ENCODE assay signal across 8 cellular contexts in the genomic region with DNA sequence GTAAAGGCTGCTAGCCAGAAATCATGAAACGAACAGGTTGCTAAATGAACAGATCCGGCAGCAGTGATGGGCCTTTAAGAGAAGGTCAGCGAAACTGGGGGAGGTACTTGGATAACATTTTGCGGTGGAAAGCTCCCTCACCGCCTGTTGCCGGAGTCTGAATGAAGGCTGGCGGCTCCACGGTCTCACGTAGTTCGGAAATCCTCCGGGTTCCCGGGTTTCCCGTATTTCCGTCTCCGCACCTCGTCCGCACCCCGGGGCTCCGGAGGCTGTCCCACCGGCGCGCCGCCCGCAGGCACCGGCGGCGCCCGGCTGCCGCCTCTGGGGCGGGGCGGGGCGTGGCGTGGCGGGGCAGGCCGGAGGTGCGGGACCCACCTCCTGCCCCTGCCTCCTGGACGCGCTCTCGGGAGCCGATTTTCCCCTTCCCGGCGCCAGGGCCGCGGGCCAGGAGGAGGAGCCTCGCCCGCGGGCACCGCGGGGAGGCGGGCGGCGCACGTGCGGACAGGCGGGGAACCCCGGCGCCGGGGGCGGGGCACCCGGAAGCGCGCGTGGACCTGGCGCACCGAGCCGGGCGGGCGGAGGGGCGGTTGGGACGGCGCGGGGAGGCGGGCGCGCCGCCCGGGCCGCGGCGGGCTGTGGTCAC. TPM values are rescaled to one million over a fixed set of nuclear protein-coding genes. Genes with fewer than 3 reads are reported as not detected.
A peak's percentile ranks its signal among the peaks of the same experiment; 100 is the strongest.
DNase-seq lines count a peak whose midpoint lies in the region; ATAC-seq and TF ChIP-seq lines count a peak whose summit lies in the region.

A gene with protein sequence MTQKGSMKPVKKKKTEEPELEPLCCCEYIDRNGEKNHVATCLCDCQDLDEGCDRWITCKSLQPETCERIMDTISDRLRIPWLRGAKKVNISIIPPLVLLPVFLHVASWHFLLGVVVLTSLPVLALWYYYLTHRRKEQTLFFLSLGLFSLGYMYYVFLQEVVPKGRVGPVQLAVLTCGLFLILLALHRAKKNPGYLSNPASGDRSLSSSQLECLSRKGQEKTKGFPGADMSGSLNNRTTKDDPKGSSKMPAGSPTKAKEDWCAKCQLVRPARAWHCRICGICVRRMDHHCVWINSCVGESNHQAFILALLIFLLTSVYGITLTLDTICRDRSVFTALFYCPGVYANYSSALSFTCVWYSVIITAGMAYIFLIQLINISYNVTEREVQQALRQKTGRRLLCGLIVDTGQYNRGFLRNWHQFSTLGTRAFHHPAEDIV (plus strand): TSS at position 642 of the 643 bp plus-strand sequence. CDS start 790 bp downstream, outside the sequence.

- H3K27ac ChIP-seq in DND-41 (ENCODE audit: low read length) = no peak within 1 kb of the TSS
- no peak within 1 kb of the TSS; the same call in 1 of the 2 replicates for H3K27ac ChIP-seq in KMS-11
- no peak within 1 kb of the TSS for H3K27ac ChIP-seq in foreskin keratinocyte
- H3K27ac ChIP-seq in neuronal stem cell (replicated peaks; ENCODE audit: low read length) = no peak within 1 kb of the TSS
- H3K27ac ChIP-seq in subcutaneous abdominal adipose tissue (ENCODE audit: low read depth, low read length) = no peak within 1 kb of the TSS

- peak; percentile 68 for DNase-seq in DND-41
- DNase-seq in RPMI7951 (ENCODE audit: low read depth) = peak; percentile 64
- DNase-seq in activated effector memory CD4-positive, alpha-beta T cell treated with anti-CD3 and anti-CD28 coated beads, Interleukin-2, amount 50 U/mL, for 16 hours = peak; percentile 90
- DNase-seq in foreskin keratinocyte = peak in 1 of 2 donors; percentile 36
- peak; percentile 30 for DNase-seq in neuronal stem cell (ENCODE audit: low spot score)

- H3K27me3 ChIP-seq in DND-41 (ENCODE audit: insufficient read depth, low read length, poor library complexity) = peaks cover 4% of the 10 kb centered on the region
- H3K27me3 ChIP-seq in KMS-11 (ENCODE audit: insufficient read depth, low read depth) = no peaks in the 10 kb centered on the region
- H3K27me3 ChIP-seq in foreskin keratinocyte = peaks cover 17% of the 10 kb centered on the region
- H3K27me3 ChIP-seq in neuronal stem cell (ENCODE audit: control insufficient read depth in 3 of 3, insufficient read depth in 3 of 3, low read depth in 1 of 3, low read length in 3 of 3) = peaks cover 0 to 29% (median 17%) of the 10 kb centered on the region in 3 experiments
- H3K27me3 ChIP-seq in subcutaneous abdominal adipose tissue (ENCODE audit: control insufficient read depth in 5 of 5, insufficient read depth in 4 of 5, low read length in 5 of 5) = peaks cover 0 to under 1% (median 0%) of the 10 kb centered on the region in 5 donors

- peak within 1 kb of the TSS; percentile 26 for H2BK5ac ChIP-seq in neuronal stem cell (ENCODE audit: low read length)

- no peak within 1 kb of the TSS for H2BK15ac ChIP-seq in neuronal stem cell (ENCODE audit: low read length)

- H3K14ac ChIP-seq in neuronal stem cell (ENCODE audit: low read length) = no peak within 1 kb of the TSS

- H3K36me3 ChIP-seq in DND-41 (ENCODE audit: insufficient read depth, low read length) (no peaks in the 10 kb centered on the region), KMS-11 (ENCODE audit: insufficient read depth) (no peaks in the 10 kb centered on the region), neuronal stem cell (replicated peaks in 1 of 2; ENCODE audit: control insufficient read depth in 2 of 2, insufficient read depth in 2 of 2, low read length in 2 of 2) (no peaks in the 10 kb centered on the region), subcutaneous abdominal adipose tissue (ENCODE audit: control insufficient read depth in 5 of 5, insufficient read depth in 5 of 5, low read length in 5 of 5) (no peaks in the 10 kb centered on the region)

- H3K79me1 ChIP-seq in neuronal stem cell (ENCODE audit: low read depth, low read length) = no peaks in the 10 kb centered on the region

- H3K23ac ChIP-seq in neuronal stem cell (ENCODE audit: low read depth, low read length, poor library complexity) = peak within 1 kb of the TSS; percentile 20

- H2AFZ ChIP-seq in DND-41 (ENCODE audit: low read depth, low read length) (peak within 1 kb of the TSS; percentile 76), KMS-11 (ENCODE audit: low read depth) (peak within 1 kb of the TSS; percentile 88), neuronal stem cell (ENCODE audit: low read length) (peak within 1 kb of the TSS; percentile 91)

- TF ChIP-seq CTCF in DND-41 (IDR thresholded peaks at IDR 0.05; ENCODE audit: borderline replicate concordance, extremely low read depth, low read length, poor library complexity, severe bottlenecking) (no peak), KMS-11 (conservative IDR thresholded peaks at IDR 0.05; ENCODE audit: low read depth, low read length) (no peak), foreskin keratinocyte (conservative IDR thresholded peaks at IDR 0.05) (no peak)

- peak within 1 kb of the TSS; percentile 99 for H3K4me2 ChIP-seq in DND-41 (ENCODE audit: insufficient read depth, low read length)
- H3K4me2 ChIP-seq in KMS-11 = peak within 1 kb of the TSS; percentile 71
- H3K4me2 ChIP-seq in neuronal stem cell (ENCODE audit: insufficient read depth, low read length, poor library complexity, severe bottlenecking) = peak within 1 kb of the TSS; percentile 98

- H3K9me3 ChIP-seq in DND-41 (ENCODE audit: insufficient read depth, low read length, severe bottlenecking) = no peaks in the 10 kb centered on the region
- no peaks in the 10 kb centered on the region for H3K9me3 ChIP-seq in neuronal stem cell (replicated peaks in 1 of 2; ENCODE audit: control insufficient read depth in 2 of 2, insufficient read depth in 1 of 2, low read depth in 1 of 2, low read length in 2 of 2)
- no peaks in the 10 kb centered on the region for H3K9me3 ChIP-seq in subcutaneous abdominal adipose tissue (ENCODE audit: control insufficient read depth in 5 of 5, low read length in 5 of 5)

- no peak within 1 kb of the TSS for H2BK120ac ChIP-seq in neuronal stem cell (ENCODE audit: low read depth, low read length)

- H4K91ac ChIP-seq in neuronal stem cell (ENCODE audit: low read depth, low read length, poor library complexity) = no peak within 1 kb of the TSS

- H3K4me1 ChIP-seq in DND-41 (ENCODE audit: insufficient read depth, low read length) (peaks cover 23% of the 10 kb centered on the region), KMS-11 (ENCODE audit: low read depth, poor library complexity, severe bottlenecking) (peaks cover 23% of the 10 kb centered on the region), foreskin keratinocyte (no peaks in the 10 kb centered on the region), neuronal stem cell (ENCODE audit: control insufficient read depth in 2 of 2, insufficient read depth in 1 of 2, low read depth in 1 of 2, low read length in 2 of 2) (peaks cover 0 to 6% of the 10 kb centered on the region in 2 donors), subcutaneous abdominal adipose tissue (ENCODE audit: control insufficient read depth in 5 of 5, insufficient read depth in 5 of 5, low read length in 5 of 5) (peaks cover 0 to 15% (median 13%) of the 10 kb centered on the region in 5 donors)

- H3K79me2 ChIP-seq in DND-41 (ENCODE audit: insufficient read depth, low read length) = no peaks in the 10 kb centered on the region
- H3K79me2 ChIP-seq in KMS-11 (ENCODE audit: insufficient read depth, low read depth) = no peaks in the 10 kb centered on the region

- no peak within 1 kb of the TSS for H3K4ac ChIP-seq in neuronal stem cell (ENCODE audit: low read length)

- WGBS in neuronal stem cell (ENCODE audit: extremely low coverage in 2 of 2, insufficient read length in 2 of 2, insufficient replicate concordance in 1 of 2), 2 donors = no CpG with 5 or more reads among the region's 80 CpGs

- ATAC-seq in DND-41 (ENCODE audit: insufficient read depth, low read depth) (peak; percentile 80), GM21825 (IDR thresholded peaks at IDR 0.05; ENCODE audit: unreplicated experiment) (peak; percentile 79), foreskin keratinocyte (peak; percentile 78)

- H2BK12ac ChIP-seq in neuronal stem cell (ENCODE audit: low read length) = peak within 1 kb of the TSS; percentile 3

- H3K4me3 ChIP-seq in DND-41 (ENCODE audit: low read depth in 1 of 2, low read length in 2 of 2) (peak within 1 kb of the TSS; percentile 23 to 71; a peak in 3 of 4 replicates), KMS-11 (IDR thresholded peaks at IDR 0.05; ENCODE audit: insufficient read depth, low read depth, low read length) (peak within 1 kb of the TSS; percentile 90), neuronal stem cell (ENCODE audit: low read length in 2 of 2) (peak within 1 kb of the TSS; percentile 55 to 86), subcutaneous abdominal adipose tissue (ENCODE audit: low read depth in 1 of 5, low read length in 5 of 5) (peak within 1 kb of the TSS; percentile 68 to 92 (median 81))

- no peak within 1 kb of the TSS for H2AK5ac ChIP-seq in neuronal stem cell (ENCODE audit: low read depth, low read length)

- H3K18ac ChIP-seq in neuronal stem cell (ENCODE audit: low read length) = peak within 1 kb of the TSS; percentile 95

- H3K9ac ChIP-seq in DND-41 (ENCODE audit: low read depth, low read length) (peak within 1 kb of the TSS; percentile 61), KMS-11 (peak within 1 kb of the TSS; percentile 42; the same call in 1 of the 2 replicates), neuronal stem cell (ENCODE audit: low read depth, low read length, poor library complexity) (peak within 1 kb of the TSS; percentile 12), subcutaneous abdominal adipose tissue (ENCODE audit: low read length in 5 of 5) (peak within 1 kb of the TSS in 4 of 5 donors; percentile 67 to 82 (median 70))

- peaks cover 3% of the 10 kb centered on the region; the same call in 1 of the 2 replicates for H4K20me1 ChIP-seq in DND-41 (ENCODE audit: insufficient read depth, low read length)
- H4K20me1 ChIP-seq in KMS-11 (ENCODE audit: insufficient read depth) = no peaks in the 10 kb centered on the region

- H4K8ac ChIP-seq in neuronal stem cell (ENCODE audit: low read depth, low read length) = no peak within 1 kb of the TSS

RNA-seq across cellular contexts. Expression of the gene that starts here (rescaled TPM):
- total RNA-seq in RPMI7951 (2014; rRNA removed; shearing (Covaris generic)) = 1.3 and 1.6 TPM in 2 replicates
- 1.7 and 1.9 TPM in 2 replicates for total RNA-seq in foreskin keratinocyte
- 0.50 and 0.77 TPM in 2 replicates for polyA plus RNA-seq in foreskin keratinocyte
- polyA plus RNA-seq in neuronal stem cell (2013, experiment 1 of 2) = 0.24 TPM
- 0.30 TPM for polyA plus RNA-seq in neuronal stem cell (2013, experiment 2 of 2)

Comparison
In these comparisons a context has a peak if more than half of its experiments do, and no peak if none do; other contexts are left out.
1. H3K9ac ChIP-seq: peak in every context shown above with its lines; median percentile 70 in subcutaneous abdominal adipose tissue; 61 in DND-41; 42 in KMS-11; 12 in neuronal stem cell.